In the genomic region with DNA sequence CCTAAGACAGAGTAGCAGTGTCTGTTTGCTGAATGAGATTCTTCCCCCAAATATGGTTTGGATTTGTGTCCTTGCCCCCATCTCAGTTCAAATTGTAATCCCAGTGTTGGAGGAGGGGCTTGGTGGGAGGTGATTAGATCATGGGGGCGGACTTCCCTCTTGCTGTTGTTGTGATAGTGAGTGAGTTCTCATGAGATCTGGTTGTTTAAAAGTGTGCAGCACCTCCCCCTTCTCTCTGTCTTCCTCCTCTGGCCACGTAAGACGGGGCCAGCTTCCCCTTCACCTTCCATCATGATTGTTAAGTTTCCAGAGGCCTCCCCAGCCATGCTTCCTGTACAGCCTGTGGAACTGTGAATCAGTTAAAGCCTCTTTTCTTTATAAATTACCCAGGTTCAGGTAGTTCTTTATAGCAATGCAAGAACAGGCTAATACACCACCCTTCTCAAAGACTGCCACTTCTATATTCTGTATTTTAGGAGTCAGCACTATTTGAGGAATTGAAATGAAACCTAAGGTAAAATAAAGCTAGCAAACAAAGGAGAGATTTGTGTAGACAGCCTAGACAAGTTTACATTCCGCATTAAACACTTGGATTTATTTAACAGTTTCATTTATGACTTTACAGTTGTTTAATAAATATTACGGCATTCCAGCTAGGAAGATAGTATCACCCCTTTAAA, we compare ENCODE assay signal across 1 cellular context.
TF ChIP-seq lines count a peak whose summit lies in the region.

No MANE protein-coding gene starts in this region.

TF ChIP-seq in HepG2, 621 proteins besides CTCF, POLR2A, EP300 and RAD21:
- TF ChIP-seq MAFK (conservative IDR thresholded peaks at IDR 0.05 in 1 of 2, IDR thresholded peaks at IDR 0.05 in 1 of 2; ENCODE audit: low read length in 2 of 2) (peak; percentile 69 to 78), MAFF (IDR thresholded peaks at IDR 0.05; ENCODE audit: low read depth, low read length) (peak; percentile 72)
- TF ChIP-seq, protein P1, sequence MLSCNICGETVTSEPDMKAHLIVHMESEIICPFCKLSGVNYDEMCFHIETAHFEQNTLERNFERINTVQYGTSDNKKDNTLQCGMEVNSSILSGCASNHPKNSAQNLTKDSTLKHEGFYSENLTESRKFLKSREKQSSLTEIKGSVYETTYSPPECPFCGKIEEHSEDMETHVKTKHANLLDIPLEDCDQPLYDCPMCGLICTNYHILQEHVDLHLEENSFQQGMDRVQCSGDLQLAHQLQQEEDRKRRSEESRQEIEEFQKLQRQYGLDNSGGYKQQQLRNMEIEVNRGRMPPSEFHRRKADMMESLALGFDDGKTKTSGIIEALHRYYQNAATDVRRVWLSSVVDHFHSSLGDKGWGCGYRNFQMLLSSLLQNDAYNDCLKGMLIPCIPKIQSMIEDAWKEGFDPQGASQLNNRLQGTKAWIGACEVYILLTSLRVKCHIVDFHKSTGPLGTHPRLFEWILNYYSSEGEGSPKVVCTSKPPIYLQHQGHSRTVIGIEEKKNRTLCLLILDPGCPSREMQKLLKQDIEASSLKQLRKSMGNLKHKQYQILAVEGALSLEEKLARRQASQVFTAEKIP (CRISPR knock-in tag; IDR thresholded peaks at IDR 0.05; ENCODE audit: borderline replicate concordance) = no peak
